Comparison of ENCODE assay signal across 26 cellular contexts in genomic region chr4:52729586-52729985, GRCh38. TPM values are rescaled to one million over a fixed set of nuclear protein-coding genes. Genes with fewer than 3 reads are reported as not detected.
"Had no signal": no experiment of that assay in that cellular context is flagged by ENCODE, and none has a peak within 500 bp of the region (broad histone marks: within the 10 kb centered on the region; RNA-seq: fewer than 3 reads in every experiment).

No MANE protein-coding gene starts in this region.

- H3K27ac Mint-ChIP-seq: immature natural killer cell; naive thymus-derived CD8-positive, alpha-beta T cell had no signal

- H3K4me1 ChIP-seq: esophagus squamous epithelium, gastrocnemius medialis, heart right ventricle, left lung, lower lobe of right lung had no signal

- H3K4me3 Mint-ChIP-seq: immature natural killer cell; naive B cell; naive thymus-derived CD8-positive, alpha-beta T cell had no signal

- H3K36me3 Mint-ChIP-seq: immature natural killer cell; naive B cell; naive thymus-derived CD8-positive, alpha-beta T cell had no signal

- H3K36me3 ChIP-seq: esophagus squamous epithelium, gastrocnemius medialis, heart right ventricle, left lung, lower lobe of right lung had no signal

- H3K4me1 Mint-ChIP-seq: immature natural killer cell; naive B cell; naive thymus-derived CD8-positive, alpha-beta T cell had no signal

- H3K9me3 Mint-ChIP-seq: immature natural killer cell; naive B cell; naive thymus-derived CD8-positive, alpha-beta T cell had no signal

- H3K27ac ChIP-seq: coronary artery, dorsolateral prefrontal cortex, epithelial cell of prostate, esophagus squamous epithelium, gastrocnemius medialis, heart right ventricle, left lung, lower lobe of right lung had no signal

- ATAC-seq: esophagus mucosa; gastrocnemius medialis; heart right ventricle; left cardiac atrium; left lung; left ventricle myocardium superior; lower lobe of right lung; naive thymus-derived CD8-positive, alpha-beta T cell had no signal

- H3K27me3 ChIP-seq: dorsolateral prefrontal cortex, esophagus squamous epithelium, gastrocnemius medialis, heart right ventricle, left lung had no signal

- H3K9me3 ChIP-seq: esophagus squamous epithelium, gastrocnemius medialis, heart right ventricle, left lung, lower lobe of right lung, mucosa of descending colon had no signal

- H3K4me3 ChIP-seq: coronary artery, dorsolateral prefrontal cortex, esophagus squamous epithelium, gastrocnemius medialis, heart right ventricle, left lung, lower lobe of right lung, mucosa of descending colon had no signal

- DNase-seq: dorsolateral prefrontal cortex; effector CD4-positive, alpha-beta T cell; effector memory CD4-positive, alpha-beta T cell; erythroblast; esophagus squamous epithelium; foreskin fibroblast; foreskin melanocyte; gastrocnemius medialis; glutamatergic neuron; head of caudate nucleus; heart right ventricle; hippocampal formation; immature natural killer cell; islet precursor cell; left cardiac atrium; left lung; left ventricle myocardium superior; lower lobe of right lung; mesenchymal stem cell; midbrain; mucosa of descending colon; naive B cell; naive thymus-derived CD8-positive, alpha-beta T cell had no signal

RNA-seq across cellular contexts. Expression of gene ERVMER34-1, which starts 21.6 kb away (rescaled TPM):
- total RNA-seq: gastrocnemius medialis; naive thymus-derived CD8-positive, alpha-beta T cell had no signal
- polyA plus RNA-seq: immature natural killer cell; naive thymus-derived CD8-positive, alpha-beta T cell had no signal
